29 cellular contexts compared by ENCODE assay signal in the genomic region with DNA sequence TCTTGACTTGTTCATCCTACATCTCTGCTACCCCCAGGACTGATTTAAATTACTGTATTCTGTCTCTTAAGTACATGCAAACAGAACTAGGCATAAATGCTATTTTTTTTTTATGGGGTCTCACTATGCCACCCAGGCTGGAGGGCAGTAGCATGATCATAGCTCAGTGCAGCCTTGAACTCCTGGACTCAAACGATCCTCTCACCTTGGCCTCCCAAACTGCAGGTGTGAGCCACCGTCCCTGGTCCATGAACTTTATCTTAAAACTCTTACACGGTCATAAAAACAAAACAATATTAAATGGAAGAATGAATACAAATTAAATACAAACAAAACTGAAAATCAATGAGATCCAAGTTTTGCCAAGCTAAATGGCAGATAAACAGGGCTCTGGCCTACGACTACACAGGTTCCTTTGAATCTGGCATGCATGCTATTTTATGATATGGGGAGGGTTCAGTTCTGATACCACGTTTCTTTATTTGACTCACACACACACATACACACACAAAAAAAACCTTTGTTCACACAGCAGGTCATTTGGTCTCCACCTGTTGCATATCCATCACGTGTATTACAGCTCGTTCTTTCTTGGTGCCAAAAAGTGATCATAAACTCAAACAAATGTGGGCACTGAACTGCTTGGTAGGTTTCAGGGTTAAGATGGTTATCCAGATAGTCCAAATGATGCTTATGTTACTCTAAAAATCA. TPM values are rescaled to one million over a fixed set of nuclear protein-coding genes. Genes with fewer than 3 reads are reported as not detected.
"Had no signal": no experiment of that assay in that cellular context is flagged by ENCODE, and none has a peak within 500 bp of the region (broad histone marks: within the 10 kb centered on the region; RNA-seq: fewer than 3 reads in every experiment).

No MANE protein-coding gene starts in this region.

- H3K9me3 ChIP-seq: sigmoid colon, spleen had no signal

- H3K4me3 ChIP-seq: sigmoid colon, spleen had no signal

- ATAC-seq: activated T-cell treated with anti-CD3 and anti-CD28 coated beads, Interleukin-2, amount 50 U/mL, for 4 hours; left ventricle myocardium superior; naive thymus-derived CD4-positive, alpha-beta T cell; WTC11 had no signal

- H3K27ac Mint-ChIP-seq: activated naive CD8-positive, alpha-beta T cell treated with anti-CD3 and anti-CD28 coated beads, Interleukin-2, amount 10 ng/mL, durations not matched to agents 7 days and 5 days; activated T-helper 2 cell treated with anti-CD3 and anti-CD28 coated beads, Interferon-gamma antibody, Interleukin-2, Interleukin-4, amounts not matched to agents 10 μg/mL and 5 μg/mL and 100 μg/mL, durations not matched to agents 14 hours and 24 hours and 36 hours; naive thymus-derived CD4-positive, alpha-beta T cell; WTC11 had no signal

- FAIRE-seq: bronchial epithelial cell, endometrium, kidney had no signal

- H3K4me1 Mint-ChIP-seq: neural crest cell, WTC11 had no signal

- H3K27me3 ChIP-seq: sigmoid colon had no signal

- H3K36me3 Mint-ChIP-seq: activated naive CD8-positive, alpha-beta T cell treated with anti-CD3 and anti-CD28 coated beads, Interleukin-2, amount 10 ng/mL, durations not matched to agents 7 days and 5 days; WTC11 had no signal

- H3K36me3 ChIP-seq: sigmoid colon, spleen had no signal

- H3K4me1 ChIP-seq: sigmoid colon, spleen had no signal

- H3K9me3 Mint-ChIP-seq: activated naive CD8-positive, alpha-beta T cell treated with anti-CD3 and anti-CD28 coated beads, Interleukin-2, amount 10 ng/mL, durations not matched to agents 7 days and 5 days; activated T-cell treated with anti-CD3 and anti-CD28 coated beads, Interleukin-2, amount 50 U/mL, for 4 hours; activated T-helper 2 cell treated with anti-CD3 and anti-CD28 coated beads, Interferon-gamma antibody, Interleukin-2, Interleukin-4, amounts not matched to agents 10 μg/mL and 5 μg/mL and 100 μg/mL, durations not matched to agents 14 hours and 24 hours and 36 hours; naive thymus-derived CD4-positive, alpha-beta T cell; neural crest cell; WTC11 had no signal

- H3K27ac ChIP-seq: sigmoid colon, spleen had no signal

- DNase-seq: activated CD4-positive, alpha-beta T cell treated with anti-CD3 and anti-CD28 coated beads, Interleukin-2, amount 50 U/mL, for 4 hours; activated CD8-positive, alpha-beta memory T cell treated with anti-CD3 and anti-CD28 coated beads for 24 hours; activated CD8-positive, alpha-beta memory T cell treated with anti-CD3 and anti-CD28 coated beads, Interleukin-2, amount 50 U/mL, for 4 hours; activated naive CD4-positive, alpha-beta T cell; activated naive CD8-positive, alpha-beta T cell treated with anti-CD3 and anti-CD28 coated beads, Interleukin-2, amount 10 ng/mL, durations not matched to agents 7 days and 5 days; activated T-cell treated with anti-CD3 and anti-CD28 coated beads, Interleukin-2, amount 50 U/mL, for 4 hours; amniotic stem cell; cerebellar nuclear complex; effector CD4-positive, alpha-beta T cell; erythroblast; foreskin fibroblast; kidney; left ventricle myocardium superior; mammary epithelial cell; naive thymus-derived CD4-positive, alpha-beta T cell; sigmoid colon; spleen; stimulated activated CD4-positive, alpha-beta T cell treated with anti-CD3 and anti-CD28 coated beads, Interleukin-4, amount 100 ng/mL, for 1 hour; stimulated activated naive CD4-positive, alpha-beta T cell; T-helper 1 cell; T-helper 9 cell had no signal

- H3K4me3 Mint-ChIP-seq: activated naive CD8-positive, alpha-beta T cell treated with anti-CD3 and anti-CD28 coated beads, Interleukin-2, amount 10 ng/mL, durations not matched to agents 7 days and 5 days; activated T-cell treated with anti-CD3 and anti-CD28 coated beads, Interleukin-2, amount 50 U/mL, for 4 hours; naive thymus-derived CD4-positive, alpha-beta T cell; neural crest cell; WTC11 had no signal

RNA-seq across cellular contexts. Expression of a gene that starts 1.1 kb away (rescaled TPM):
- total RNA-seq: activated T-cell treated with anti-CD3 and anti-CD28 coated beads, Interleukin-2, amount 50 U/mL, for 4 hours; activated T-helper 2 cell treated with anti-CD3 and anti-CD28 coated beads, Interferon-gamma antibody, Interleukin-2, Interleukin-4, amounts not matched to agents 10 μg/mL and 5 μg/mL and 100 μg/mL, durations not matched to agents 14 hours and 24 hours and 36 hours; bronchial epithelial cell; fibroblast of lung; glomerular endothelial cell; neural crest cell; osteoblast; WTC11 had no signal
- polyA plus RNA-seq: fibroblast of lung; mammary epithelial cell; naive thymus-derived CD4-positive, alpha-beta T cell had no signal

RNA-seq across cellular contexts. Expression of a gene that starts 53.0 kb away (rescaled TPM):
- total RNA-seq: activated naive CD8-positive, alpha-beta T cell treated with anti-CD3 and anti-CD28 coated beads, Interleukin-2, amount 10 ng/mL, durations not matched to agents 7 days and 5 days; activated T-helper 2 cell treated with anti-CD3 and anti-CD28 coated beads, Interferon-gamma antibody, Interleukin-2, Interleukin-4, amounts not matched to agents 10 μg/mL and 5 μg/mL and 100 μg/mL, durations not matched to agents 14 hours and 24 hours and 36 hours; bronchial epithelial cell; fibroblast of lung; glomerular endothelial cell; mammary epithelial cell; neural crest cell; osteoblast had no signal
- polyA plus RNA-seq: fibroblast of lung, mammary epithelial cell had no signal
